19 cellular contexts compared by ENCODE assay signal in genomic region chr22:49332691-49333090, GRCh38.
A peak's percentile ranks its signal among the peaks of the same experiment; 100 is the strongest.
DNase-seq lines count a peak whose midpoint lies in the region; ATAC-seq and TF ChIP-seq lines count a peak whose summit lies in the region.
"Had no signal": no experiment of that assay in that cellular context is flagged by ENCODE, and none has a peak within 500 bp of the region (broad histone marks: within the 10 kb centered on the region; RNA-seq: fewer than 3 reads in every experiment).

No MANE protein-coding gene starts in this region.

- H3K9me3 Mint-ChIP-seq in osteocyte (ENCODE audit: unreplicated experiment), result peaks cover 2% of the 10 kb centered on the region
- H3K9me3 Mint-ChIP-seq in activated CD8-positive, alpha-beta T cell treated with anti-CD3 and anti-CD28 coated beads, Interleukin-2, amount 10 ng/mL, durations not matched to agents 7 days and 5 days (ENCODE audit: insufficient read depth), result no peaks in the 10 kb centered on the region

- TF ChIP-seq POLR2A in vagina (IDR thresholded peaks at IDR 0.05), result no peak

- H3K4me1 Mint-ChIP-seq in osteocyte (ENCODE audit: unreplicated experiment), result no peaks in the 10 kb centered on the region
- H3K4me1 Mint-ChIP-seq in activated CD8-positive, alpha-beta T cell treated with anti-CD3 and anti-CD28 coated beads, Interleukin-2, amount 10 ng/mL, durations not matched to agents 7 days and 5 days (ENCODE audit: low read depth), result no peaks in the 10 kb centered on the region
- H3K4me1 Mint-ChIP-seq: CD14-positive monocyte had no signal

- H3K27ac ChIP-seq in vagina, result no peak overlapping the region
- no peak overlapping the region for H3K27ac ChIP-seq in colonic mucosa

- TF ChIP-seq CTCF in osteocyte (IDR thresholded peaks at IDR 0.05), result no peak
- TF ChIP-seq CTCF in vagina (IDR thresholded peaks at IDR 0.05), result no peak
- TF ChIP-seq CTCF in colonic mucosa (IDR thresholded peaks at IDR 0.05), result no peak

- no peak overlapping the region for H3K9ac ChIP-seq in colonic mucosa (ENCODE audit: low read depth in 2 of 2, low read length in 2 of 2)

- ATAC-seq in HG02642 (IDR thresholded peaks at IDR 0.05; ENCODE audit: poor library complexity, unreplicated experiment), result no peak
- ATAC-seq in activated CD8-positive, alpha-beta T cell treated with anti-CD3 and anti-CD28 coated beads, Interleukin-2, amount 10 ng/mL, durations not matched to agents 7 days and 5 days, result no peak

- no peak overlapping the region for H3K4me3 Mint-ChIP-seq in osteocyte (ENCODE audit: unreplicated experiment)
- H3K4me3 Mint-ChIP-seq in activated CD8-positive, alpha-beta T cell treated with anti-CD3 and anti-CD28 coated beads, Interleukin-2, amount 10 ng/mL, durations not matched to agents 7 days and 5 days, result no peak overlapping the region
- H3K4me3 Mint-ChIP-seq: CD14-positive monocyte had no signal

- no peaks in the 10 kb centered on the region for H3K27me3 ChIP-seq in vagina
- H3K27me3 ChIP-seq in colonic mucosa, result no peaks in the 10 kb centered on the region

- CTCF ChIA-PET in activated CD8-positive, alpha-beta T cell treated with anti-CD3 and anti-CD28 coated beads, Interleukin-2, amount 10 ng/mL, durations not matched to agents 7 days and 5 days (lab: Charles Lee), result no interaction called here

- peak; percentile 13 for DNase-seq in activated CD8-positive, alpha-beta memory T cell treated with anti-CD3 and anti-CD28 coated beads, Interleukin-2, amount 50 U/mL, for 48 hours
- DNase-seq in activated CD8-positive, alpha-beta memory T cell treated with anti-CD3 and anti-CD28 coated beads for 24 hours, result no peak
- DNase-seq in islet precursor cell, result peak; percentile 16
- DNase-seq in osteocyte (ENCODE audit: extremely low spot score, unreplicated experiment), result peak; percentile 57
- DNase-seq in vagina (ENCODE audit: extremely low spot score in 2 of 2), result peak; percentile 25 to 79
- no peak for DNase-seq in colonic mucosa
- DNase-seq in activated CD8-positive, alpha-beta T cell treated with anti-CD3 and anti-CD28 coated beads, Interleukin-2, amount 10 ng/mL, durations not matched to agents 7 days and 5 days, result no peak
- DNase-seq: 8988T, DMS79, GOT3, NCI-H1092 treated with DMSO at 0.1 percent for 48 hours, NCI-H2081, NCI-H2171 treated with DMSO at 0.1 percent for 48 hours, NCI-H510A, NCI-H748 treated with DMSO at 0.1 percent for 48 hours, OCI-M1, Right ventricle myocardium superior had no signal

- POLR2A ChIA-PET in activated CD8-positive, alpha-beta T cell treated with anti-CD3 and anti-CD28 coated beads, Interleukin-2, amount 10 ng/mL, durations not matched to agents 7 days and 5 days (lab: Charles Lee), result no interaction called here

- no peaks in the 10 kb centered on the region for H3K36me3 Mint-ChIP-seq in osteocyte (ENCODE audit: unreplicated experiment)
- no peaks in the 10 kb centered on the region for H3K36me3 Mint-ChIP-seq in activated CD8-positive, alpha-beta T cell treated with anti-CD3 and anti-CD28 coated beads, Interleukin-2, amount 10 ng/mL, durations not matched to agents 7 days and 5 days (ENCODE audit: low read depth)
- H3K36me3 Mint-ChIP-seq: CD14-positive monocyte had no signal

- H3K9me3 ChIP-seq in vagina (no peaks in the 10 kb centered on the region), colonic mucosa (no peaks in the 10 kb centered on the region)

- H3K36me3 ChIP-seq in vagina (no peaks in the 10 kb centered on the region), colonic mucosa (no peaks in the 10 kb centered on the region)

- peaks cover 8% of the 10 kb centered on the region for H3K27me3 Mint-ChIP-seq in osteocyte (ENCODE audit: unreplicated experiment)
- H3K27me3 Mint-ChIP-seq in activated CD8-positive, alpha-beta T cell treated with anti-CD3 and anti-CD28 coated beads, Interleukin-2, amount 10 ng/mL, durations not matched to agents 7 days and 5 days (ENCODE audit: low read depth), result no peaks in the 10 kb centered on the region

- no peaks in the 10 kb centered on the region for H3K4me1 ChIP-seq in vagina
- H3K4me1 ChIP-seq in colonic mucosa, result no peaks in the 10 kb centered on the region

- H3K4me3 ChIP-seq in vagina (no peak overlapping the region), colonic mucosa (no peak overlapping the region)

- H3K27ac Mint-ChIP-seq in osteocyte (ENCODE audit: unreplicated experiment), result no peak overlapping the region
- H3K27ac Mint-ChIP-seq in activated CD8-positive, alpha-beta T cell treated with anti-CD3 and anti-CD28 coated beads, Interleukin-2, amount 10 ng/mL, durations not matched to agents 7 days and 5 days, result no peak overlapping the region

- intact Hi-C loops in vagina (cut with DNase I), result no loop called here
- intact Hi-C loops in colonic mucosa (cut with DNase I), result no loop called here

Comparison
In these comparisons a context has a peak if more than half of its experiments do, and no peak if none do; other contexts are left out.
1. DNase-seq: peak in activated CD8-positive, alpha-beta memory T cell treated with anti-CD3 and anti-CD28 coated beads, Interleukin-2, amount 50 U/mL, for 48 hours (single experiment), islet precursor cell (single experiment), osteocyte (single experiment) and vagina (2 of 2); none in activated CD8-positive, alpha-beta memory T cell treated with anti-CD3 and anti-CD28 coated beads for 24 hours (single experiment), colonic mucosa (single experiment) and activated CD8-positive, alpha-beta T cell treated with anti-CD3 and anti-CD28 coated beads, Interleukin-2, amount 10 ng/mL, durations not matched to agents 7 days and 5 days (single experiment).